ENCODE assay signal across 16 cellular contexts in the genomic region with DNA sequence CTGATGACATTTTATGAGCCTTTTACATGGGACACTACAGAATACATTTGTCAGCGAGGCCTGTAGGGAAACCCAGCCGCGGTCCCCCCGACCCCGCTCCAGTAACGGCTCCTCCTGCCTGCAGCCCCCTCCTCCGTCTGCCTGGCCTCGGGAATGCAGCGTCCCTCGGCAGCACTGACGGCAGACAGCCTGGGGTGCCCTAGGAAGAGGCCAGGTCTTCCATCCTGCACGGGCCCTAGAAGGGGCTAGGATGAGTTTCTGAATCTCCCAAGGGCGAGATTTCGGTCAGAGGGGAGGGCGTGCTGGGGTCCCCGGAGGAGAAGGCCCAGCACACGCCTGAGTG. TPM values are rescaled to one million over a fixed set of nuclear protein-coding genes. Genes with fewer than 3 reads are reported as not detected.
A peak's percentile ranks its signal among the peaks of the same experiment; 100 is the strongest.
DNase-seq lines count a peak whose midpoint lies in the region; ATAC-seq and TF ChIP-seq lines count a peak whose summit lies in the region.
"Had no signal": no experiment of that assay in that cellular context is flagged by ENCODE, and none has a peak within 500 bp of the region (broad histone marks: within the 10 kb centered on the region; RNA-seq: fewer than 3 reads in every experiment).

No MANE protein-coding gene starts in this region.

- H3K4me3 Mint-ChIP-seq in activated T-helper 2 cell treated with anti-CD3 and anti-CD28 coated beads, Interferon-gamma antibody, Interleukin-2, Interleukin-4, amounts not matched to agents 10 μg/mL and 5 μg/mL and 100 μg/mL, durations not matched to agents 14 hours and 24 hours and 36 hours (ENCODE audit: low read depth): no peak overlapping the region
- H3K4me3 Mint-ChIP-seq: CD4-positive, alpha-beta memory T cell had no signal

- H3K79me1 ChIP-seq in mesendoderm (ENCODE audit: low read length): no peaks in the 10 kb centered on the region

- no peak overlapping the region for H3K23ac ChIP-seq in mesendoderm (ENCODE audit: low read length)

- H3K4ac ChIP-seq in mesendoderm (ENCODE audit: low read depth, low read length): no peak overlapping the region

- no peaks in the 10 kb centered on the region for H3K79me2 ChIP-seq in mesendoderm (ENCODE audit: control insufficient read depth, insufficient read depth, low read length)

- H3K36me3 Mint-ChIP-seq in activated T-helper 2 cell treated with anti-CD3 and anti-CD28 coated beads, Interferon-gamma antibody, Interleukin-2, Interleukin-4, amounts not matched to agents 10 μg/mL and 5 μg/mL and 100 μg/mL, durations not matched to agents 14 hours and 24 hours and 36 hours (ENCODE audit: low read depth): no peaks in the 10 kb centered on the region
- H3K36me3 Mint-ChIP-seq: CD4-positive, alpha-beta memory T cell had no signal

- CTCF ChIA-PET in HEK293 (lab: Yijun Ruan, JAX): interaction anchor here (0.6 to 2.7 kb wide), 4 partner anchors 8 to 282 kb away, joined by 3 to 16 read pairs (median 4); no protein-coding TSS in a partner anchor

- no peak overlapping the region for H3K4me2 ChIP-seq in mesendoderm (ENCODE audit: low read length)

- H3K9me3 Mint-ChIP-seq in activated T-helper 2 cell treated with anti-CD3 and anti-CD28 coated beads, Interferon-gamma antibody, Interleukin-2, Interleukin-4, amounts not matched to agents 10 μg/mL and 5 μg/mL and 100 μg/mL, durations not matched to agents 14 hours and 24 hours and 36 hours: no peaks in the 10 kb centered on the region
- H3K9me3 Mint-ChIP-seq: CD4-positive, alpha-beta memory T cell had no signal

- peaks cover 27% of the 10 kb centered on the region for H3K4me1 ChIP-seq in HEK293 (ENCODE audit: control insufficient read depth, insufficient read depth, low read length)
- H3K4me1 ChIP-seq in mesendoderm (ENCODE audit: control insufficient read depth, low read depth, low read length): peaks cover 13% of the 10 kb centered on the region

- no peak overlapping the region for H2AK5ac ChIP-seq in mesendoderm (ENCODE audit: low read length)

- H4K8ac ChIP-seq in mesendoderm (ENCODE audit: low read depth, low read length): no peak overlapping the region

- H3K56ac ChIP-seq in mesendoderm (ENCODE audit: low read length): peak overlapping the region; percentile 18

- no peak overlapping the region for H2BK120ac ChIP-seq in mesendoderm (ENCODE audit: low read depth, low read length)

- no peak overlapping the region for H2BK15ac ChIP-seq in mesendoderm (replicated peaks; ENCODE audit: low read depth)

- ATAC-seq in HG02973 (IDR thresholded peaks at IDR 0.05; ENCODE audit: unreplicated experiment): no peak

- H3K27ac Mint-ChIP-seq in activated T-helper 2 cell treated with anti-CD3 and anti-CD28 coated beads, Interferon-gamma antibody, Interleukin-2, Interleukin-4, amounts not matched to agents 10 μg/mL and 5 μg/mL and 100 μg/mL, durations not matched to agents 14 hours and 24 hours and 36 hours: no peak overlapping the region
- H3K27ac Mint-ChIP-seq: CD4-positive, alpha-beta memory T cell had no signal

- H3K36me3 ChIP-seq in HEK293 (ENCODE audit: control insufficient read depth in 2 of 2, insufficient read depth in 1 of 2, low read length in 2 of 2) (peaks cover 0 to 58% of the 10 kb centered on the region in 2 experiments; a peak in 1 of 3 replicates), WERI-Rb-1 (peaks cover 25% of the 10 kb centered on the region), mesendoderm (ENCODE audit: control insufficient read depth, insufficient read depth, low read length) (peaks cover 2% of the 10 kb centered on the region)

- no CpG with 5 or more reads among the region's 17 CpGs for whole genome bisulfite sequencing in mesendoderm (ENCODE audit: extremely low coverage, insufficient coverage, low lambda C conversion rate)

- peak overlapping the region; percentile 68 for H3K27ac ChIP-seq in 22Rv1
- H3K27ac ChIP-seq in HEK293 (ENCODE audit: extremely low read depth, low read depth, low read length): peak overlapping the region; percentile 82
- peak overlapping the region; percentile 41 for H3K27ac ChIP-seq in WERI-Rb-1
- H3K27ac ChIP-seq in mesendoderm (ENCODE audit: low read depth, low read length): no peak overlapping the region
- H3K27ac ChIP-seq: HL-60 had no signal

- POLR2A ChIA-PET in HEK293 (lab: Yijun Ruan, JAX): interaction anchor here (1.2 to 6.5 kb wide), 2 partner anchors 10 to 21 kb away, joined by 3 to 111 read pairs; no protein-coding TSS in a partner anchor

- peaks cover 39% of the 10 kb centered on the region for H3K27me3 Mint-ChIP-seq in activated T-helper 2 cell treated with anti-CD3 and anti-CD28 coated beads, Interferon-gamma antibody, Interleukin-2, Interleukin-4, amounts not matched to agents 10 μg/mL and 5 μg/mL and 100 μg/mL, durations not matched to agents 14 hours and 24 hours and 36 hours (ENCODE audit: low read depth)

- intact Hi-C loops in activated T-helper 2 cell treated with anti-CD3 and anti-CD28 coated beads, Interferon-gamma antibody, Interleukin-2, Interleukin-4, amounts not matched to agents 10 μg/mL and 5 μg/mL and 100 μg/mL, durations not matched to agents 14 hours and 24 hours and 36 hours (cut with micrococcal nuclease): no loop called here

- no peaks in the 10 kb centered on the region for H3K4me1 Mint-ChIP-seq in activated T-helper 2 cell treated with anti-CD3 and anti-CD28 coated beads, Interferon-gamma antibody, Interleukin-2, Interleukin-4, amounts not matched to agents 10 μg/mL and 5 μg/mL and 100 μg/mL, durations not matched to agents 14 hours and 24 hours and 36 hours (ENCODE audit: low read depth)

- no peak for DNase-seq in WERI-Rb-1
- DNase-seq in mesendoderm: no peak
- DNase-seq in NCI-H226: no peak
- no peak for DNase-seq in medulla oblongata (ENCODE audit: extremely low spot score)
- DNase-seq in activated T-helper 2 cell treated with anti-CD3 and anti-CD28 coated beads, Interferon-gamma antibody, Interleukin-2, Interleukin-4, amounts not matched to agents 10 μg/mL and 5 μg/mL and 100 μg/mL, durations not matched to agents 14 hours and 24 hours and 36 hours (ENCODE audit: low spot score): no peak
- DNase-seq: 8988T; AML-193; C1 segment of cervical spinal cord; CD4-positive, alpha-beta memory T cell; DMS79; GOT3; HCEC 1CT had no signal

- H3K27me3 ChIP-seq in WERI-Rb-1 (ENCODE audit: insufficient read depth, low read depth, severe bottlenecking) (no peaks in the 10 kb centered on the region), mesendoderm (ENCODE audit: insufficient read depth, low read length, poor library complexity) (no peaks in the 10 kb centered on the region)

- H3K4me3 ChIP-seq in HEK293 (ENCODE audit: low read depth, low read length) (no peak overlapping the region), WERI-Rb-1 (ENCODE audit: low read depth, low read length) (no peak overlapping the region), mesendoderm (ENCODE audit: low read length) (no peak overlapping the region)

- H3K9me3 ChIP-seq in HEK293 (ENCODE audit: control insufficient read depth, insufficient read depth, low read depth, low read length) (no peaks in the 10 kb centered on the region), WERI-Rb-1 (ENCODE audit: severe bottlenecking) (no peaks in the 10 kb centered on the region)

- no peak overlapping the region for H4K5ac ChIP-seq in mesendoderm (ENCODE audit: low read length)

- no peak overlapping the region for H3K18ac ChIP-seq in mesendoderm (ENCODE audit: low read length)

- H2BK5ac ChIP-seq in mesendoderm (ENCODE audit: low read length): no peak overlapping the region

- no peak for TF ChIP-seq CTCF in 22Rv1 (IDR thresholded peaks at IDR 0.05)
- no peak for TF ChIP-seq CTCF in HEK293 (tag by site-specific recombination; IDR thresholded peaks at IDR 0.05)
- no peak for TF ChIP-seq CTCF in WERI-Rb-1 (IDR thresholded peaks at IDR 0.05; ENCODE audit: low read depth, low read length)

- H3K9ac ChIP-seq in mesendoderm (ENCODE audit: low read length): no peak overlapping the region

TF ChIP-seq in HEK293, 187 proteins besides CTCF, POLR2A, EP300 and RAD21 (continues in another document):
- no peak for TF ChIP-seq ZNF140 (tag by site-specific recombination; IDR thresholded peaks at IDR 0.05)
- TF ChIP-seq ZNF350 (tag by site-specific recombination; IDR thresholded peaks at IDR 0.05): no peak

RNA-seq across cellular contexts. Expression of a gene that starts 8.4 kb away (rescaled TPM):
- polyA plus RNA-seq in mesendoderm (2013, experiment 1 of 2): 2.7 TPM
- 2.2 TPM for polyA plus RNA-seq in mesendoderm (2013, experiment 2 of 2)
- total RNA-seq in activated T-helper 2 cell treated with anti-CD3 and anti-CD28 coated beads, Interferon-gamma antibody, Interleukin-2, Interleukin-4, amounts not matched to agents 10 μg/mL and 5 μg/mL and 100 μg/mL, durations not matched to agents 14 hours and 24 hours and 36 hours: not detected in 2 replicates
- total RNA-seq: CD4-positive, alpha-beta memory T cell had no signal

RNA-seq across cellular contexts. Expression of a gene that starts 26.9 kb away (rescaled TPM):
- 80.8 TPM for polyA plus RNA-seq in mesendoderm (2013, experiment 1 of 2)
- 79.8 TPM for polyA plus RNA-seq in mesendoderm (2013, experiment 2 of 2)
- total RNA-seq in activated T-helper 2 cell treated with anti-CD3 and anti-CD28 coated beads, Interferon-gamma antibody, Interleukin-2, Interleukin-4, amounts not matched to agents 10 μg/mL and 5 μg/mL and 100 μg/mL, durations not matched to agents 14 hours and 24 hours and 36 hours: 150 and 154 TPM in 2 replicates

RNA-seq across cellular contexts. Expression of a gene that starts 28.2 kb away (rescaled TPM):
- 10.4 TPM for polyA plus RNA-seq in mesendoderm (2013, experiment 1 of 2)
- polyA plus RNA-seq in mesendoderm (2013, experiment 2 of 2): 10.3 TPM
- 36.8 and 41.6 TPM in 2 replicates for total RNA-seq in activated T-helper 2 cell treated with anti-CD3 and anti-CD28 coated beads, Interferon-gamma antibody, Interleukin-2, Interleukin-4, amounts not matched to agents 10 μg/mL and 5 μg/mL and 100 μg/mL, durations not matched to agents 14 hours and 24 hours and 36 hours

RNA-seq across cellular contexts. Expression of a gene that starts 34.1 kb away (rescaled TPM):
- polyA plus RNA-seq in mesendoderm (2013, experiment 1 of 2): 0.20 TPM
- polyA plus RNA-seq in mesendoderm (2013, experiment 2 of 2): 0.28 TPM
- total RNA-seq in activated T-helper 2 cell treated with anti-CD3 and anti-CD28 coated beads, Interferon-gamma antibody, Interleukin-2, Interleukin-4, amounts not matched to agents 10 μg/mL and 5 μg/mL and 100 μg/mL, durations not matched to agents 14 hours and 24 hours and 36 hours: 3.7 and 4.0 TPM in 2 replicates

RNA-seq across cellular contexts. Expression of a gene that starts 49.7 kb away (rescaled TPM):
- not detected for polyA plus RNA-seq in mesendoderm (2013, experiment 1 of 2)
- polyA plus RNA-seq in mesendoderm (2013, experiment 2 of 2): not detected
- not detected in 2 replicates for total RNA-seq in activated T-helper 2 cell treated with anti-CD3 and anti-CD28 coated beads, Interferon-gamma antibody, Interleukin-2, Interleukin-4, amounts not matched to agents 10 μg/mL and 5 μg/mL and 100 μg/mL, durations not matched to agents 14 hours and 24 hours and 36 hours
- total RNA-seq: CD4-positive, alpha-beta memory T cell had no signal
